8 cellular contexts compared by ENCODE assay signal in the genomic region with DNA sequence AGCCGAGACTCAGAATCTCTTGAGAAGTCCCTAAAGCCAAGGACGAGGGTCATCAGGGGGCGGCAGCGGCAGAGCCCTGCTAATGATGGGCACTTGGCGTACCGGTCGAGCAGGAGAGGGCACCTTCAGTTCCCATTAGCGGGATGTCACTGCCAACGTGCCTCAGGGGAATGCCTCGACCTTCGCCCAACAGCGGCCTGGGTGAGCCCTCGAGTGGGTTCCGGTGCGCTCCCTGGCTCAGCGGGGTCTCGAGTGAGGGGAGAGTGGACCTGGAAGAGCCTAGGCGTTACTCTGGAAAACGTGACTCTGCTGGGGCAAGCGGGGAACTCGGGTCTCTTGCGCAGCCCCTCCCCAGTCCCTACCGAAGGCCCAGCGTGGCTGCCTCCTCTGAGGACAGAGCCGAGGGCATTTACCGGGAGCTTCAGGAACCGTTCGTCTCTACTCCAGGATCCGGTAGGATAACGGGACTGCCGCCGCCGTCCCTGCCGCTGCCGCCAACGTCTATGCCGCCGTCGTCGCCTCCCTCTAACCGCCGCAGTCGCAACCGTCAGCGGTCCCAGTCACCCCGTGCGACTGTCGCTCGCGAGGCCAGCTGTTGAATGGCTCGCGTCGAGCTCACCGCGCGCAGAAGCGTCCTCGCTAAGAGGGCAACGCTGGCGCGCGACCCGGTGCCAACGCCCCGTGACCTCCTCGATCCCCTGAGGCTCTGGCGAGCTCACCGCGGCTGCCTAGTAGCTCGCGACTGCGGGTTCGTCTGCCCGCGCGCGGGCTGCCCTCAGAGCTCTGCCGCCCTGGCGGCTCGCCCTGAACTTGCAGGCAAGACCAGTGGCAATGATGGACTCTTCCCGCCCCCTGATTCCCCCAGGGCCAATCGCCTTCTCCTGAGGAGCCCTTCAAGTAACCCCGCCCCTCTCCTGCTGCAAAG. TPM values are rescaled to one million over a fixed set of nuclear protein-coding genes. Genes with fewer than 3 reads are reported as not detected.
DNase-seq lines count a peak whose midpoint lies in the region; ATAC-seq and TF ChIP-seq lines count a peak whose summit lies in the region.

No MANE protein-coding gene starts in this region.

- peak in 3 of 5 experiments; percentile 22 to 33 (median 24) for TF ChIP-seq CTCF in transverse colon (IDR thresholded peaks at IDR 0.05)
- no peak for TF ChIP-seq CTCF in BE2C (IDR thresholded peaks at IDR 0.05; ENCODE audit: low read depth, low read length)

- in situ Hi-C loops in transverse colon (cut with MboI; ENCODE audit: low pct_ligation_motif_present in 1 of 4, low pct_unique_long_range_greater_than_20kb in 1 of 4, low sequenced_read_pairs in 3 of 4) = no loop called here

- H3K4me1 ChIP-seq in transverse colon (peaks cover 0 to 4% (median 0%) of the 10 kb centered on the region in 4 donors), BE2C (no peaks in the 10 kb centered on the region)

- H3K27ac ChIP-seq in transverse colon = no peak overlapping the region

- CTCF ChIA-PET in activated CD4-positive, alpha-beta memory T cell treated with anti-CD3 and anti-CD28 coated beads, Interleukin-2, amount 10 ng/mL, durations not matched to agents 7 days and 5 days (lab: Charles Lee) = interaction anchor here (0.6 to 1.3 kb wide), 5 partner anchors 12 to 154 kb away, joined by 3 to 7 read pairs (median 3); no protein-coding TSS in a partner anchor

- H3K27me3 Mint-ChIP-seq in activated CD4-positive, alpha-beta memory T cell treated with anti-CD3 and anti-CD28 coated beads, Interleukin-2, amount 10 ng/mL, durations not matched to agents 7 days and 5 days = peaks cover 20% of the 10 kb centered on the region
- peaks cover 4 to 21% (median 17%) of the 10 kb centered on the region in 3 donors for H3K27me3 Mint-ChIP-seq in naive B cell

- POLR2A ChIA-PET in activated CD4-positive, alpha-beta memory T cell treated with anti-CD3 and anti-CD28 coated beads, Interleukin-2, amount 10 ng/mL, durations not matched to agents 7 days and 5 days (lab: Charles Lee) = no interaction called here

- no peaks in the 10 kb centered on the region for H3K36me3 Mint-ChIP-seq in activated CD4-positive, alpha-beta memory T cell treated with anti-CD3 and anti-CD28 coated beads, Interleukin-2, amount 10 ng/mL, durations not matched to agents 7 days and 5 days (ENCODE audit: low read depth)
- H3K36me3 Mint-ChIP-seq in naive B cell = no peaks in the 10 kb centered on the region

- TF ChIP-seq EP300 in transverse colon (IDR thresholded peaks at IDR 0.05; ENCODE audit: low read depth) = no peak

- H3K9me3 ChIP-seq in transverse colon = no peaks in the 10 kb centered on the region
- H3K9me3 ChIP-seq in BE2C = no peaks in the 10 kb centered on the region

- WGBS in transverse colon (ENCODE audit: low coverage in 1 of 2), 2 donors = 73% methylated on average over 77 of the region's 83 CpGs; no CpG with 5 or more reads in 1 of the 2 donors

- ATAC-seq in GM19351 (IDR thresholded peaks at IDR 0.05; ENCODE audit: unreplicated experiment) (peak; percentile 66), naive B cell (ENCODE audit: low read depth in 2 of 2) (peak; percentile 85 to 89), GM21737 (IDR thresholded peaks at IDR 0.05; ENCODE audit: unreplicated experiment) (no peak), GM21786 (IDR thresholded peaks at IDR 0.05; ENCODE audit: unreplicated experiment) (no peak)

- H3K4me3 ChIP-seq in transverse colon = peak overlapping the region in 1 of 4 donors; percentile 20
- H3K4me3 ChIP-seq in BE2C (ENCODE audit: low read depth, low read length) = no peak overlapping the region

- H3K27me3 ChIP-seq in transverse colon (peaks cover 4% of the 10 kb centered on the region), BE2C (no peaks in the 10 kb centered on the region)

- no peak for TF ChIP-seq POLR2A in transverse colon (IDR thresholded peaks at IDR 0.05)

- H3K9me3 Mint-ChIP-seq in activated CD4-positive, alpha-beta memory T cell treated with anti-CD3 and anti-CD28 coated beads, Interleukin-2, amount 10 ng/mL, durations not matched to agents 7 days and 5 days = no peaks in the 10 kb centered on the region
- peaks cover 0 to 6% (median 0%) of the 10 kb centered on the region in 7 donors for H3K9me3 Mint-ChIP-seq in naive B cell

- H3K36me3 ChIP-seq in transverse colon (no peaks in the 10 kb centered on the region), BE2C (no peaks in the 10 kb centered on the region)

- peak; percentile 50 for DNase-seq in activated CD4-positive, alpha-beta memory T cell treated with anti-CD3 and anti-CD28 coated beads, Interleukin-2, amount 10 ng/mL, durations not matched to agents 7 days and 5 days
- peak; percentile 37 for DNase-seq in effector CD8-positive, alpha-beta T cell (lab: John Stamatoyannopoulos, UW)
- DNase-seq in naive B cell (peak; percentile 25), transverse colon (peak; percentile 46), BE2C (no peak)

- peaks cover 9% of the 10 kb centered on the region for H3K4me1 Mint-ChIP-seq in activated CD4-positive, alpha-beta memory T cell treated with anti-CD3 and anti-CD28 coated beads, Interleukin-2, amount 10 ng/mL, durations not matched to agents 7 days and 5 days
- H3K4me1 Mint-ChIP-seq in naive B cell = peaks cover 5 to 11% (median 8%) of the 10 kb centered on the region in 3 donors

- intact Hi-C loops in transverse colon (cut with DNase I; ENCODE audit: low total_unique reads) = no loop called here

- H3K27ac Mint-ChIP-seq in activated CD4-positive, alpha-beta memory T cell treated with anti-CD3 and anti-CD28 coated beads, Interleukin-2, amount 10 ng/mL, durations not matched to agents 7 days and 5 days = no peak overlapping the region
- peak overlapping the region in 2 of 6 donors; percentile 22 to 88 for H3K27ac Mint-ChIP-seq in naive B cell

- peak overlapping the region; percentile 54 for H3K4me3 Mint-ChIP-seq in activated CD4-positive, alpha-beta memory T cell treated with anti-CD3 and anti-CD28 coated beads, Interleukin-2, amount 10 ng/mL, durations not matched to agents 7 days and 5 days
- peak overlapping the region in 7 of 8 donors; percentile 69 to 86 (median 84) for H3K4me3 Mint-ChIP-seq in naive B cell

RNA-seq across cellular contexts. Expression of gene PGRMC1, which starts 37.1 kb away (rescaled TPM):
- total RNA-seq in activated CD4-positive, alpha-beta memory T cell treated with anti-CD3 and anti-CD28 coated beads, Interleukin-2, amount 10 ng/mL, durations not matched to agents 7 days and 5 days = 10 to 100 TPM; 30.5 to 30.9 TPM
- 10 to 100 TPM in 4 of 6 donors, 1 to 10 TPM in 2; 7.1 to 14.9 (median 10.8) TPM for polyA plus RNA-seq in naive B cell (ENCODE audit: low read depth in 6 of 6)
- total RNA-seq in transverse colon = 100 to 1,000 TPM in 2 of 4 donors, 10 to 100 TPM in 2; 96.7 to 213 (median 136) TPM
- 58.5 TPM for polyA plus RNA-seq in BE2C (2012; ENCODE audit: insufficient read depth, insufficient read length, low read depth)

Comparison
In these comparisons a context has a peak if more than half of its experiments do, and no peak if none do; other contexts are left out.
1. ATAC-seq: peak in GM19351 (single experiment) and naive B cell (2 of 2); none in GM21737 (single experiment) and GM21786 (single experiment).